Comparison of ENCODE assay signal across 23 cellular contexts in the genomic region with DNA sequence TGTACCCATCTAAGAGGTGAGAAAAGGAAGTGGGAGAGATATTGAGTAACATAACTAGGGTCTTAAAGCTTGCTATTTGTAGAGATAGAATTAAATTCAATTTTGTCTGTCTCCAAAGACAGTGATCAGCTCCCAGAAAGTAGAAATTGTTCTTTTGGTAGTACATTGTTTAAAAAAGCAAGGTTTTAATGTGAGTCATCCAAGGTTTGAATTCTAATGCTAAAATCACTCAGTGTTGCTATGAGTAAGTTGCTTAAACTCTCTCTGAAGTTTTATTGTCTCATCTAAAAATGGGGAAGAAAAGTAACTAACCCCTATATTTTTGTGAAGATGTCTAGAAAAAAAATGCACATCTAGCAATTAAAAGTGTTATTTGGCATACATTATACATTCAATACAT.
A peak's percentile ranks its signal among the peaks of the same experiment; 100 is the strongest.
DNase-seq lines count a peak whose midpoint lies in the region; ATAC-seq and TF ChIP-seq lines count a peak whose summit lies in the region.
"Had no signal": no experiment of that assay in that cellular context is flagged by ENCODE, and none has a peak within 500 bp of the region (broad histone marks: within the 10 kb centered on the region; RNA-seq: fewer than 3 reads in every experiment).

No MANE protein-coding gene starts in this region.

- CTCF ChIA-PET in WTC11 (lab: Charles Lee): no interaction called here

- H3K9me3 ChIP-seq in HUES48 (ENCODE audit: control insufficient read depth, insufficient read depth, low read length): no peaks in the 10 kb centered on the region
- H3K9me3 ChIP-seq: BLaER1, prostate gland, tibial artery had no signal

- H3K9me3 Mint-ChIP-seq in effector memory CD8-positive, alpha-beta T cell: peaks cover 2 to 7% of the 10 kb centered on the region in 2 donors
- no peaks in the 10 kb centered on the region for H3K9me3 Mint-ChIP-seq in WTC11
- H3K9me3 Mint-ChIP-seq: stimulated activated memory B cell treated with anti-CD40 and anti-IgM and Interleukin-4, amounts not matched to agents 10 μg/mL and 1 μg/mL and 100 μg/mL, for 72 hours had no signal

- H3K4me1 ChIP-seq in HUES48 (ENCODE audit: control insufficient read depth, insufficient read depth, low read length): peaks cover 2% of the 10 kb centered on the region; the same call in 1 of the 2 replicates
- H3K4me1 ChIP-seq: BLaER1, prostate gland, tibial artery had no signal

- H3K36me3 Mint-ChIP-seq in effector memory CD8-positive, alpha-beta T cell (ENCODE audit: insufficient read depth): no peaks in the 10 kb centered on the region
- H3K36me3 Mint-ChIP-seq in WTC11: no peaks in the 10 kb centered on the region
- H3K36me3 Mint-ChIP-seq: IgD-negative memory B cell; stimulated activated memory B cell treated with anti-CD40 and anti-IgM and Interleukin-4, amounts not matched to agents 10 μg/mL and 1 μg/mL and 100 μg/mL, for 72 hours had no signal

- no peak overlapping the region for H3K4me3 ChIP-seq in HUES48 (ENCODE audit: low read depth, low read length)
- no peak overlapping the region for H3K4me3 ChIP-seq in kidney epithelial cell (ENCODE audit: low read depth, low read length)
- H3K4me3 ChIP-seq: BLaER1, prostate gland, tibial artery had no signal

- no peaks in the 10 kb centered on the region for H3K27me3 Mint-ChIP-seq in effector memory CD8-positive, alpha-beta T cell
- no peaks in the 10 kb centered on the region for H3K27me3 Mint-ChIP-seq in WTC11 (ENCODE audit: low read depth)
- H3K27me3 Mint-ChIP-seq: central memory CD8-positive, alpha-beta T cell; IgD-negative memory B cell; stimulated activated memory B cell treated with anti-CD40 and anti-IgM and Interleukin-4, amounts not matched to agents 10 μg/mL and 1 μg/mL and 100 μg/mL, for 72 hours had no signal

- peak; percentile 15 for DNase-seq in A172 (ENCODE audit: low spot score)
- peak; percentile 47 for DNase-seq in astrocyte of the hippocampus (ENCODE audit: low read depth, low spot score)
- DNase-seq in kidney epithelial cell (ENCODE audit: low read depth): peak; percentile 34
- DNase-seq in NCI-H1105 treated with DMSO at 0.1 percent for 48 hours (lab: John Stamatoyannopoulos, UW): no peak
- DNase-seq in SIG-M5 (lab: John Stamatoyannopoulos, UW): no peak
- no peak for DNase-seq in effector memory CD8-positive, alpha-beta T cell
- no peak for DNase-seq in WTC11 (ENCODE audit: low spot score)
- DNase-seq: activated CD4-positive, alpha-beta T cell treated with anti-CD3 and anti-CD28 coated beads, Interleukin-2, amount 50 U/mL, for 4 hours; amygdala; DND-41; mammary epithelial cell; NCI-H1436; NCI-H510A treated with DMSO at 0.1 percent for 48 hours; small intestine; tibial artery had no signal

- H3K4me1 Mint-ChIP-seq in effector memory CD8-positive, alpha-beta T cell (ENCODE audit: low read depth in 2 of 2): no peaks in the 10 kb centered on the region
- no peaks in the 10 kb centered on the region for H3K4me1 Mint-ChIP-seq in WTC11
- H3K4me1 Mint-ChIP-seq: central memory CD8-positive, alpha-beta T cell; IgD-negative memory B cell; stimulated activated memory B cell treated with anti-CD40 and anti-IgM and Interleukin-4, amounts not matched to agents 10 μg/mL and 1 μg/mL and 100 μg/mL, for 72 hours had no signal

- H3K36me3 ChIP-seq in HUES48 (ENCODE audit: control insufficient read depth, insufficient read depth, low read length) (no peaks in the 10 kb centered on the region), kidney epithelial cell (ENCODE audit: control insufficient read depth, insufficient read depth, low read length) (no peaks in the 10 kb centered on the region)
- H3K36me3 ChIP-seq: BLaER1, prostate gland, tibial artery had no signal

- H3K9ac ChIP-seq in HUES48 (ENCODE audit: low read depth, low read length): no peak overlapping the region
- H3K9ac ChIP-seq: BLaER1 had no signal

- H3K27ac Mint-ChIP-seq in effector memory CD8-positive, alpha-beta T cell: no peak overlapping the region
- H3K27ac Mint-ChIP-seq in WTC11: no peak overlapping the region
- H3K27ac Mint-ChIP-seq: IgD-negative memory B cell; stimulated activated memory B cell treated with anti-CD40 and anti-IgM and Interleukin-4, amounts not matched to agents 10 μg/mL and 1 μg/mL and 100 μg/mL, for 72 hours had no signal

- H3K4me3 Mint-ChIP-seq in effector memory CD8-positive, alpha-beta T cell: no peak overlapping the region
- H3K4me3 Mint-ChIP-seq in WTC11: no peak overlapping the region
- H3K4me3 Mint-ChIP-seq: central memory CD8-positive, alpha-beta T cell; IgD-negative memory B cell; stimulated activated memory B cell treated with anti-CD40 and anti-IgM and Interleukin-4, amounts not matched to agents 10 μg/mL and 1 μg/mL and 100 μg/mL, for 72 hours had no signal

- POLR2A ChIA-PET in WTC11 (lab: Charles Lee): no interaction called here

- no peak for ATAC-seq in effector memory CD8-positive, alpha-beta T cell (replicated peaks)
- no peak for ATAC-seq in WTC11
- ATAC-seq: stimulated activated memory B cell treated with anti-CD40 and anti-IgM and Interleukin-4, amounts not matched to agents 10 μg/mL and 1 μg/mL and 100 μg/mL, for 72 hours had no signal

- peak overlapping the region; percentile 87 for H3K27ac ChIP-seq in HUES48 (ENCODE audit: low read depth, low read length)
- H3K27ac ChIP-seq: 22Rv1, BLaER1, prostate gland, tibial artery, VCaP had no signal

- no peaks in the 10 kb centered on the region for H3K27me3 ChIP-seq in HUES48 (ENCODE audit: control insufficient read depth, insufficient read depth, low read length)
- no peaks in the 10 kb centered on the region for H3K27me3 ChIP-seq in kidney epithelial cell (ENCODE audit: control insufficient read depth, insufficient read depth, low read length)
- H3K27me3 ChIP-seq: BLaER1, tibial artery had no signal

- no peak for TF ChIP-seq CTCF in kidney epithelial cell (IDR thresholded peaks at IDR 0.05; ENCODE audit: insufficient read depth, low read length, poor library complexity, severe bottlenecking)
- no peak for TF ChIP-seq CTCF in WTC11 (IDR thresholded peaks at IDR 0.05)

TF ChIP-seq in WTC11, 78 proteins besides CTCF, POLR2A, EP300 and RAD21:
- TF ChIP-seq FOXJ3 (CRISPR knock-in tag; IDR thresholded peaks at IDR 0.05; ENCODE audit: borderline replicate concordance) (no peak), JAZF1 (CRISPR knock-in tag; IDR thresholded peaks at IDR 0.05) (no peak), NFATC4 (CRISPR knock-in tag; IDR thresholded peaks at IDR 0.05) (no peak), MYBL2 (CRISPR knock-in tag; IDR thresholded peaks at IDR 0.05) (no peak), MAX (CRISPR knock-in tag; IDR thresholded peaks at IDR 0.05) (no peak), STAT6 (CRISPR knock-in tag; conservative IDR thresholded peaks at IDR 0.05; ENCODE audit: low read depth) (no peak), SP1 (CRISPR knock-in tag; conservative IDR thresholded peaks at IDR 0.05) (no peak), SMAD4 (CRISPR knock-in tag; IDR thresholded peaks at IDR 0.05) (no peak)
- TF ChIP-seq, protein P1, sequence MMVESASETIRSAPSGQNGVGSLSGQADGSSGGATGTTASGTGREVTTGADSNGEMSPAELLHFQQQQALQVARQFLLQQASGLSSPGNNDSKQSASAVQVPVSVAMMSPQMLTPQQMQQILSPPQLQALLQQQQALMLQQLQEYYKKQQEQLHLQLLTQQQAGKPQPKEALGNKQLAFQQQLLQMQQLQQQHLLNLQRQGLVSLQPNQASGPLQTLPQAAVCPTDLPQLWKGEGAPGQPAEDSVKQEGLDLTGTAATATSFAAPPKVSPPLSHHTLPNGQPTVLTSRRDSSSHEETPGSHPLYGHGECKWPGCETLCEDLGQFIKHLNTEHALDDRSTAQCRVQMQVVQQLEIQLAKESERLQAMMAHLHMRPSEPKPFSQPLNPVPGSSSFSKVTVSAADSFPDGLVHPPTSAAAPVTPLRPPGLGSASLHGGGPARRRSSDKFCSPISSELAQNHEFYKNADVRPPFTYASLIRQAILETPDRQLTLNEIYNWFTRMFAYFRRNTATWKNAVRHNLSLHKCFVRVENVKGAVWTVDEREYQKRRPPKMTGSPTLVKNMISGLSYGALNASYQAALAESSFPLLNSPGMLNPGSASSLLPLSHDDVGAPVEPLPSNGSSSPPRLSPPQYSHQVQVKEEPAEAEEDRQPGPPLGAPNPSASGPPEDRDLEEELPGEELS (CRISPR knock-in tag; IDR thresholded peaks at IDR 0.05): no peak

Comparison
In these comparisons a context has a peak if more than half of its experiments do, and no peak if none do; other contexts are left out.
1. DNase-seq: peak in A172 (single experiment), astrocyte of the hippocampus (single experiment) and kidney epithelial cell (single experiment); none in NCI-H1105 treated with DMSO at 0.1 percent for 48 hours (single experiment), SIG-M5 (single experiment), effector memory CD8-positive, alpha-beta T cell (0 of 3) and WTC11 (single experiment).